Comparison of ENCODE assay signal across 11 cellular contexts in genomic region chr10:31604646-31605170, GRCh38.
DNase-seq lines count a peak whose midpoint lies in the region; ATAC-seq and TF ChIP-seq lines count a peak whose summit lies in the region.
"Had no signal": no experiment of that assay in that cellular context is flagged by ENCODE, and none has a peak within 500 bp of the region (broad histone marks: within the 10 kb centered on the region; RNA-seq: fewer than 3 reads in every experiment).

No MANE protein-coding gene starts in this region.

- no peaks in the 10 kb centered on the region for H3K27me3 ChIP-seq in BLaER1 treated with 17β-estradiol and CSF1 and Interleukin-3, amounts not matched to agents 10 nM and 100 nM
- H3K27me3 ChIP-seq: ovary had no signal

- H3K9me3 Mint-ChIP-seq in brain (peaks cover 0 to 8% (median 2%) of the 10 kb centered on the region in 5 experiments), nephron (no peaks in the 10 kb centered on the region)

- H4K20me1 ChIP-seq in BLaER1 treated with 17β-estradiol and CSF1 and Interleukin-3, amounts not matched to agents 10 nM and 100 nM: no peaks in the 10 kb centered on the region

- no peak for ATAC-seq in GM21786 (IDR thresholded peaks at IDR 0.05; ENCODE audit: unreplicated experiment)

- H3K27ac Mint-ChIP-seq in brain (peak overlapping the region in 4 of 5 experiments; percentile 60 to 98 (median 94)), nephron (peak overlapping the region; percentile 93 to 99 (median 98))

- no peak overlapping the region for H3K27ac ChIP-seq in BLaER1 treated with 17β-estradiol and CSF1 and Interleukin-3, amounts not matched to agents 10 nM and 100 nM

- H3K9ac ChIP-seq in BLaER1 treated with 17β-estradiol and CSF1 and Interleukin-3, amounts not matched to agents 10 nM and 100 nM: no peak overlapping the region

- H3K4me3 ChIP-seq in BLaER1 treated with 17β-estradiol and CSF1 and Interleukin-3, amounts not matched to agents 10 nM and 100 nM: no peak overlapping the region

- no peaks in the 10 kb centered on the region for H3K36me3 ChIP-seq in BLaER1 treated with 17β-estradiol and CSF1 and Interleukin-3, amounts not matched to agents 10 nM and 100 nM
- H3K36me3 ChIP-seq: ovary had no signal

- TF ChIP-seq CTCF in brain (conservative IDR thresholded peaks at IDR 0.05) (no peak), nephron (IDR thresholded peaks at IDR 0.05; ENCODE audit: unreplicated experiment in 3 of 3) (no peak)

- peak overlapping the region; percentile 74 to 91 (median 85); a peak in 14 of 22 replicates for H3K4me2 ChIP-seq in BLaER1 treated with 17β-estradiol and CSF1 and Interleukin-3, amounts not matched to agents 10 nM and 100 nM

- no peaks in the 10 kb centered on the region for H3K9me3 ChIP-seq in BLaER1 treated with 17β-estradiol and CSF1 and Interleukin-3, amounts not matched to agents 10 nM and 100 nM (replicated peaks in 1 of 11)
- H3K9me3 ChIP-seq: ovary had no signal

- DNase-seq in DMS79 treated with DMSO at 0.1 percent for 48 hours (lab: John Stamatoyannopoulos, UW) (peak; percentile 14), DMS153 (lab: John Stamatoyannopoulos, UW) (no peak), germinal center (ENCODE audit: low spot score) (no peak)
- no peak for DNase-seq in activated effector memory CD4-positive, alpha-beta T cell treated with anti-CD3 and anti-CD28 coated beads, Interleukin-2, amount 50 U/mL, for 16 hours
- DNase-seq: activated gamma-delta T cell treated with Interleukin-2 at 50 U/mL for 16 hours, foreskin melanocyte had no signal

- peaks cover 11 to 23% (median 18%) of the 10 kb centered on the region in 10 experiments; a peak in 19 of 20 replicates for H3K4me1 ChIP-seq in BLaER1 treated with 17β-estradiol and CSF1 and Interleukin-3, amounts not matched to agents 10 nM and 100 nM

- H3K27me3 Mint-ChIP-seq in brain (no peaks in the 10 kb centered on the region), nephron (ENCODE audit: low read depth) (peaks cover 6% of the 10 kb centered on the region)

- peak overlapping the region; percentile 86 to 92 (median 88) for H3K4me3 Mint-ChIP-seq in brain
- H3K4me3 Mint-ChIP-seq in nephron: peak overlapping the region; percentile 87 to 94 (median 89)

- H3K36me3 Mint-ChIP-seq in brain (no peaks in the 10 kb centered on the region), nephron (ENCODE audit: low read depth) (no peaks in the 10 kb centered on the region)

- H3K4me1 Mint-ChIP-seq in brain (peaks cover 20% of the 10 kb centered on the region), nephron (peaks cover 11% of the 10 kb centered on the region)
